18 cellular contexts compared by ENCODE assay signal in the genomic region with DNA sequence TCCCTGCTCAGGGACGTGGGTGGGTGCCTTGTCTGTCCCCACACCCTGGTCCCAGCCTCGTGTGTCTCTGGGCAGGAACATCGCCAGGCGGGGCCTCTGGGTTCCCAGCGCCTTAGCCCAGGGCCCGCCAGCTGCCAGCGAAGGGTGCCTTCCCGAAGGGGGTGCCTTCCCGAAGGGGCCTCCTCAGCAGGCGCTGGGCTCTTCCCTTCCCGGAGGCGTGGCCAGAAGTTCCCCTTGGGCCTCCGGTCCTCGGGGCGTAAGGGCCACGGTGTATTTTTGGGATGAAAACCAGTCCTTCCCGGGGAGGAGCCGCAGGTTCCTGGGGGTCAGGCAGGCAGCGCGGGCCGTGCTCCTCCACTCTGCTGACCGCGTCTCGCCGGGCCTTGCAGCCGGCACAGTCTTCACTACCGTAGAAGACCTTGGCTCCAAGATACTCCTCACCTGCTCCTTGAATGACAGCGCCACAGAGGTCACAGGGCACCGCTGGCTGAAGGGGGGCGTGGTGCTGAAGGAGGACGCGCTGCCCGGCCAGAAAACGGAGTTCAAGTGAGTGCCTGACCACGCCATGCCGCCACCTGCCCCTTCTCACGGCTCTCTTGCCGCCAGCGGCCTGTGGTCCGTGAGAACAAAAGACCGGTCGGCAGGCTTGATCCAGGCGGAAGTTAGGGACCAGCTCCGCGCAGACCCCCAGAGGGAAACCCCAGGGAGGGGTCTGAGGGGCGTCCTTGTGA. TPM values are rescaled to one million over a fixed set of nuclear protein-coding genes. Genes with fewer than 3 reads are reported as not detected.
DNase-seq lines count a peak whose midpoint lies in the region; ATAC-seq and TF ChIP-seq lines count a peak whose summit lies in the region.
"Had no signal": no experiment of that assay in that cellular context is flagged by ENCODE, and none has a peak within 500 bp of the region (broad histone marks: within the 10 kb centered on the region; RNA-seq: fewer than 3 reads in every experiment).

No MANE protein-coding gene starts in this region.

- no peak for ATAC-seq in Right ventricle myocardium superior (ENCODE audit: poor library complexity)
- no peak for ATAC-seq in gastrocnemius medialis

- TF ChIP-seq CTCF in right atrium auricular region (IDR thresholded peaks at IDR 0.05) (no peak), gastrocnemius medialis (IDR thresholded peaks at IDR 0.05 in 4 of 5, conservative IDR thresholded peaks at IDR 0.05 in 1 of 5) (no peak), GM20000 (IDR thresholded peaks at IDR 0.05; ENCODE audit: extremely low read depth, missing control alignments) (no peak), GM10266 (IDR thresholded peaks at IDR 0.05; ENCODE audit: control insufficient read depth, insufficient read depth, low read depth, missing control alignments) (no peak)

- H3K27me3 ChIP-seq in right atrium auricular region (no peaks in the 10 kb centered on the region), gastrocnemius medialis (no peaks in the 10 kb centered on the region)

- H3K9me3 ChIP-seq in right atrium auricular region = no peaks in the 10 kb centered on the region
- H3K9me3 ChIP-seq in gastrocnemius medialis = no peaks in the 10 kb centered on the region
- H3K9me3 ChIP-seq: HAP-1 had no signal

- TF ChIP-seq POLR2A in gastrocnemius medialis (IDR thresholded peaks at IDR 0.05) = no peak

- DNase-seq in Right ventricle myocardium superior = peak; percentile 44
- DNase-seq in cardiac septum (ENCODE audit: low spot score) = no peak
- DNase-seq in right atrium auricular region (ENCODE audit: low spot score) = no peak
- DNase-seq in gastrocnemius medialis = no peak
- DNase-seq in GM20000 (ENCODE audit: low spot score) = no peak
- no peak for DNase-seq in GM10266 (ENCODE audit: extremely low spot score)
- DNase-seq: CD4-positive, alpha-beta memory T cell; DMS79; IMR-90; Kasumi-1; MM.1S; NCI-H1105; NCI-H1694; NCI-H510A treated with DMSO at 0.1 percent for 48 hours; SHP77 had no signal

- H3K27ac ChIP-seq in right atrium auricular region (peak overlapping the region; percentile 23 to 42), gastrocnemius medialis (peak overlapping the region in 3 of 4 donors; percentile 38 to 97 (median 45))

- H3K36me3 ChIP-seq in right atrium auricular region (peaks cover 52% of the 10 kb centered on the region), gastrocnemius medialis (peaks cover 0 to 40% of the 10 kb centered on the region in 2 donors)

- in situ Hi-C loops in gastrocnemius medialis (cut with MboI; ENCODE audit: low sequenced_read_pairs in 4 of 4) = no loop called here

- H3K4me1 ChIP-seq in right atrium auricular region = peaks cover 0 to 68% of the 10 kb centered on the region in 2 donors
- H3K4me1 ChIP-seq in gastrocnemius medialis = peaks cover 27 to 56% of the 10 kb centered on the region in 2 donors

- intact Hi-C loops in Right ventricle myocardium superior (cut with DNase I) (no loop called here), cardiac septum (cut with DNase I) (no loop called here), gastrocnemius medialis (cut with DNase I; ENCODE audit: low total_unique reads) (loop anchor here (10.0 kb wide), 1 partner anchor 636 kb away; no protein-coding TSS in a partner anchor)

- H3K4me3 ChIP-seq in right atrium auricular region (no peak overlapping the region), gastrocnemius medialis (no peak overlapping the region)
- H3K4me3 ChIP-seq: HAP-1 had no signal

RNA-seq across cellular contexts. Expression of gene BSG, which starts 6.9 kb away (rescaled TPM):
- total RNA-seq in Right ventricle myocardium superior (1,928 TPM), cardiac septum (1,183 TPM), right atrium auricular region (1,000 to 10,000 TPM; 1,033 to 1,569 TPM), gastrocnemius medialis (100 to 1,000 TPM; 305 to 380 (median 364) TPM)

RNA-seq across cellular contexts. Expression of gene HCN2, which starts 10.4 kb away (rescaled TPM):
- total RNA-seq in Right ventricle myocardium superior (4.1 TPM), cardiac septum (12.0 TPM), right atrium auricular region (10 to 100 TPM in 1 of 2 donors, 1 to 10 TPM in 1; 1.4 to 11.1 TPM), gastrocnemius medialis (under 1 TPM in 1 of 4 donors, not detected in 3; 0.10 TPM)
- total RNA-seq: HT-29 had no signal

RNA-seq across cellular contexts. Expression of gene GZMM, which starts 35.4 kb away (rescaled TPM):
- total RNA-seq in Right ventricle myocardium superior (0.32 TPM), cardiac septum (0.43 TPM), right atrium auricular region (under 1 TPM in 1 of 2 donors, not detected in 1; 0.79 TPM), gastrocnemius medialis (under 1 TPM in 1 of 4 donors, not detected in 3; 0.49 TPM)
- total RNA-seq: A172, HT-29, IMR-90 had no signal

RNA-seq across cellular contexts. Expression of gene CDC34, which starts 47.7 kb away (rescaled TPM):
- total RNA-seq in Right ventricle myocardium superior = 86.3 TPM
- total RNA-seq in cardiac septum = 78.2 TPM
- total RNA-seq in right atrium auricular region = 10 to 100 TPM; 55.8 to 75.0 TPM
- total RNA-seq in gastrocnemius medialis = 100 to 1,000 TPM in 3 of 4 donors, 10 to 100 TPM in 1; 99.0 to 174 (median 138) TPM

RNA-seq across cellular contexts. Expression of gene POLRMT, which starts 54.1 kb away (rescaled TPM):
- total RNA-seq in Right ventricle myocardium superior = 54.5 TPM
- 37.3 TPM for total RNA-seq in cardiac septum
- 10 to 100 TPM; 24.5 to 30.4 TPM for total RNA-seq in right atrium auricular region
- 10 to 100 TPM; 43.9 to 83.4 (median 73.8) TPM for total RNA-seq in gastrocnemius medialis
